In genomic region chr1:241640149-241640866, GRCh38 we compare ENCODE assay signal across 1 cellular context.
TF ChIP-seq lines count a peak whose summit lies in the region.

Gene CHML, minus strand, starts transcription at chr1:241640369. Its CDS starts 4,603 bp downstream, at chr1:241635766.
A gene with protein sequence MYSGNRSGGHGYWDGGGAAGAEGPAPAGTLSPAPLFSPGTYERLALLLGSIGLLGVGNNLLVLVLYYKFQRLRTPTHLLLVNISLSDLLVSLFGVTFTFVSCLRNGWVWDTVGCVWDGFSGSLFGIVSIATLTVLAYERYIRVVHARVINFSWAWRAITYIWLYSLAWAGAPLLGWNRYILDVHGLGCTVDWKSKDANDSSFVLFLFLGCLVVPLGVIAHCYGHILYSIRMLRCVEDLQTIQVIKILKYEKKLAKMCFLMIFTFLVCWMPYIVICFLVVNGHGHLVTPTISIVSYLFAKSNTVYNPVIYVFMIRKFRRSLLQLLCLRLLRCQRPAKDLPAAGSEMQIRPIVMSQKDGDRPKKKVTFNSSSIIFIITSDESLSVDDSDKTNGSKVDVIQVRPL (minus strand): TSS chr1:241640369. CDS start chr1:241640254, 115 bp downstream.

TF ChIP-seq in HepG2, 621 proteins besides CTCF, POLR2A, EP300 and RAD21 (continued from another document and continues in another):
- TF ChIP-seq GABPB1 (CRISPR knock-in tag; IDR thresholded peaks at IDR 0.05) (peak; percentile 84), PCBP2 (optimal IDR thresholded peaks at IDR 0.05; ENCODE audit: low read depth, low read length, poor library complexity, severe bottlenecking) (no peak), SRY (CRISPR knock-in tag; IDR thresholded peaks at IDR 0.05) (no peak), ZNF430 (CRISPR knock-in tag; IDR thresholded peaks at IDR 0.05) (peak; percentile 15; the same call in 1 of the 2 replicates), CAMTA2 (CRISPR knock-in tag; IDR thresholded peaks at IDR 0.05; ENCODE audit: borderline replicate concordance) (no peak), ZNF513 (CRISPR knock-in tag; conservative IDR thresholded peaks at IDR 0.05) (no peak), GLMP (CRISPR knock-in tag; IDR thresholded peaks at IDR 0.05; ENCODE audit: borderline replicate concordance) (no peak), CEBPG (CRISPR knock-in tag; IDR thresholded peaks at IDR 0.05) (no peak), ZNF607 (CRISPR knock-in tag; IDR thresholded peaks at IDR 0.05; ENCODE audit: borderline replicate concordance) (peak; percentile 52; the same call in 1 of the 2 replicates), FOXM1 (CRISPR knock-in tag; IDR thresholded peaks at IDR 0.05) (no peak), HDAC2 (CRISPR knock-in tag; IDR thresholded peaks at IDR 0.05) (no peak), TOE1 (CRISPR knock-in tag; IDR thresholded peaks at IDR 0.05) (no peak), POGK (CRISPR knock-in tag; conservative IDR thresholded peaks at IDR 0.05) (peak; percentile 54; the same call in 1 of the 2 replicates), BRD4 (CRISPR knock-in tag; IDR thresholded peaks at IDR 0.05) (0 out of 2 replicates have a peak, but pooled peaks have one; percentile 20), GPN1 (CRISPR knock-in tag; IDR thresholded peaks at IDR 0.05; ENCODE audit: borderline replicate concordance) (no peak), KDM5B (CRISPR knock-in tag; IDR thresholded peaks at IDR 0.05; ENCODE audit: borderline replicate concordance) (no peak), PHF21A (CRISPR knock-in tag; IDR thresholded peaks at IDR 0.05) (peak; percentile 30; the same call in 1 of the 2 replicates), GZF1 (CRISPR knock-in tag; IDR thresholded peaks at IDR 0.05) (no peak), ZNF615 (CRISPR knock-in tag; IDR thresholded peaks at IDR 0.05; ENCODE audit: borderline replicate concordance) (no peak), ZNF75D (CRISPR knock-in tag; IDR thresholded peaks at IDR 0.05; ENCODE audit: borderline replicate concordance) (no peak), NONO (IDR thresholded peaks at IDR 0.05) (no peak), NONO (CRISPR knock-in tag; conservative IDR thresholded peaks at IDR 0.05) (no peak), ARID3A (IDR thresholded peaks at IDR 0.05; ENCODE audit: low read depth, low read length) (no peak), BORCS8-MEF2B (CRISPR knock-in tag; IDR thresholded peaks at IDR 0.05) (peak; percentile 45; the same call in 1 of the 2 replicates), ATF2 (CRISPR knock-in tag; IDR thresholded peaks at IDR 0.05) (no peak), ZNF766 (CRISPR knock-in tag; IDR thresholded peaks at IDR 0.05; ENCODE audit: borderline replicate concordance) (0 out of 2 replicates have a peak, but pooled peaks have one; percentile 27), THYN1 (CRISPR knock-in tag; IDR thresholded peaks at IDR 0.05; ENCODE audit: borderline replicate concordance, low read depth) (no peak), ERF (CRISPR knock-in tag; IDR thresholded peaks at IDR 0.05) (no peak), HNRNPK (IDR thresholded peaks at IDR 0.05; ENCODE audit: low read depth, low read length, poor library complexity, severe bottlenecking) (no peak), NFE2 (CRISPR knock-in tag; IDR thresholded peaks at IDR 0.05) (no peak), ZSCAN5A (CRISPR knock-in tag; IDR thresholded peaks at IDR 0.05; ENCODE audit: borderline replicate concordance) (peak; percentile 76; the same call in 1 of the 2 replicates), ARNTL (CRISPR knock-in tag; IDR thresholded peaks at IDR 0.05) (no peak), SRSF4 (IDR thresholded peaks at IDR 0.05; ENCODE audit: low read depth, low read length, poor library complexity, severe bottlenecking) (no peak)
- TF ChIP-seq, protein P1, sequence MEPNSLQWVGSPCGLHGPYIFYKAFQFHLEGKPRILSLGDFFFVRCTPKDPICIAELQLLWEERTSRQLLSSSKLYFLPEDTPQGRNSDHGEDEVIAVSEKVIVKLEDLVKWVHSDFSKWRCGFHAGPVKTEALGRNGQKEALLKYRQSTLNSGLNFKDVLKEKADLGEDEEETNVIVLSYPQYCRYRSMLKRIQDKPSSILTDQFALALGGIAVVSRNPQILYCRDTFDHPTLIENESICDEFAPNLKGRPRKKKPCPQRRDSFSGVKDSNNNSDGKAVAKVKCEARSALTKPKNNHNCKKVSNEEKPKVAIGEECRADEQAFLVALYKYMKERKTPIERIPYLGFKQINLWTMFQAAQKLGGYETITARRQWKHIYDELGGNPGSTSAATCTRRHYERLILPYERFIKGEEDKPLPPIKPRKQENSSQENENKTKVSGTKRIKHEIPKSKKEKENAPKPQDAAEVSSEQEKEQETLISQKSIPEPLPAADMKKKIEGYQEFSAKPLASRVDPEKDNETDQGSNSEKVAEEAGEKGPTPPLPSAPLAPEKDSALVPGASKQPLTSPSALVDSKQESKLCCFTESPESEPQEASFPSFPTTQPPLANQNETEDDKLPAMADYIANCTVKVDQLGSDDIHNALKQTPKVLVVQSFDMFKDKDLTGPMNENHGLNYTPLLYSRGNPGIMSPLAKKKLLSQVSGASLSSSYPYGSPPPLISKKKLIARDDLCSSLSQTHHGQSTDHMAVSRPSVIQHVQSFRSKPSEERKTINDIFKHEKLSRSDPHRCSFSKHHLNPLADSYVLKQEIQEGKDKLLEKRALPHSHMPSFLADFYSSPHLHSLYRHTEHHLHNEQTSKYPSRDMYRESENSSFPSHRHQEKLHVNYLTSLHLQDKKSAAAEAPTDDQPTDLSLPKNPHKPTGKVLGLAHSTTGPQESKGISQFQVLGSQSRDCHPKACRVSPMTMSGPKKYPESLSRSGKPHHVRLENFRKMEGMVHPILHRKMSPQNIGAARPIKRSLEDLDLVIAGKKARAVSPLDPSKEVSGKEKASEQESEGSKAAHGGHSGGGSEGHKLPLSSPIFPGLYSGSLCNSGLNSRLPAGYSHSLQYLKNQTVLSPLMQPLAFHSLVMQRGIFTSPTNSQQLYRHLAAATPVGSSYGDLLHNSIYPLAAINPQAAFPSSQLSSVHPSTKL (CRISPR knock-in tag; IDR thresholded peaks at IDR 0.05): peak; percentile 43; the same call in 1 of the 2 replicates
- TF ChIP-seq, protein P2, sequence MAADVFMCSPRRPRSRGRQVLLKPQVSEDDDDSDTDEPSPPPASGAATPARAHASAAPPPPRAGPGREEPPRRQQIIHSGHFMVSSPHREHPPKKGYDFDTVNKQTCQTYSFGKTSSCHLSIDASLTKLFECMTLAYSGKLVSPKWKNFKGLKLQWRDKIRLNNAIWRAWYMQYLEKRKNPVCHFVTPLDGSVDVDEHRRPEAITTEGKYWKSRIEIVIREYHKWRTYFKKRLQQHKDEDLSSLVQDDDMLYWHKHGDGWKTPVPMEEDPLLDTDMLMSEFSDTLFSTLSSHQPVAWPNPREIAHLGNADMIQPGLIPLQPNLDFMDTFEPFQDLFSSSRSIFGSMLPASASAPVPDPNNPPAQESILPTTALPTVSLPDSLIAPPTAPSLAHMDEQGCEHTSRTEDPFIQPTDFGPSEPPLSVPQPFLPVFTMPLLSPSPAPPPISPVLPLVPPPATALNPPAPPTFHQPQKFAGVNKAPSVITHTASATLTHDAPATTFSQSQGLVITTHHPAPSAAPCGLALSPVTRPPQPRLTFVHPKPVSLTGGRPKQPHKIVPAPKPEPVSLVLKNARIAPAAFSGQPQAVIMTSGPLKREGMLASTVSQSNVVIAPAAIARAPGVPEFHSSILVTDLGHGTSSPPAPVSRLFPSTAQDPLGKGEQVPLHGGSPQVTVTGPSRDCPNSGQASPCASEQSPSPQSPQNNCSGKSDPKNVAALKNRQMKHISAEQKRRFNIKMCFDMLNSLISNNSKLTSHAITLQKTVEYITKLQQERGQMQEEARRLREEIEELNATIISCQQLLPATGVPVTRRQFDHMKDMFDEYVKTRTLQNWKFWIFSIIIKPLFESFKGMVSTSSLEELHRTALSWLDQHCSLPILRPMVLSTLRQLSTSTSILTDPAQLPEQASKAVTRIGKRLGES (CRISPR knock-in tag; IDR thresholded peaks at IDR 0.05; ENCODE audit: borderline replicate concordance): no peak
- TF ChIP-seq, protein P3, sequence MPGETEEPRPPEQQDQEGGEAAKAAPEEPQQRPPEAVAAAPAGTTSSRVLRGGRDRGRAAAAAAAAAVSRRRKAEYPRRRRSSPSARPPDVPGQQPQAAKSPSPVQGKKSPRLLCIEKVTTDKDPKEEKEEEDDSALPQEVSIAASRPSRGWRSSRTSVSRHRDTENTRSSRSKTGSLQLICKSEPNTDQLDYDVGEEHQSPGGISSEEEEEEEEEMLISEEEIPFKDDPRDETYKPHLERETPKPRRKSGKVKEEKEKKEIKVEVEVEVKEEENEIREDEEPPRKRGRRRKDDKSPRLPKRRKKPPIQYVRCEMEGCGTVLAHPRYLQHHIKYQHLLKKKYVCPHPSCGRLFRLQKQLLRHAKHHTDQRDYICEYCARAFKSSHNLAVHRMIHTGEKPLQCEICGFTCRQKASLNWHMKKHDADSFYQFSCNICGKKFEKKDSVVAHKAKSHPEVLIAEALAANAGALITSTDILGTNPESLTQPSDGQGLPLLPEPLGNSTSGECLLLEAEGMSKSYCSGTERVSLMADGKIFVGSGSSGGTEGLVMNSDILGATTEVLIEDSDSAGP (CRISPR knock-in tag; IDR thresholded peaks at IDR 0.05; ENCODE audit: borderline replicate concordance): peak; percentile 63
- TF ChIP-seq, protein P4, sequence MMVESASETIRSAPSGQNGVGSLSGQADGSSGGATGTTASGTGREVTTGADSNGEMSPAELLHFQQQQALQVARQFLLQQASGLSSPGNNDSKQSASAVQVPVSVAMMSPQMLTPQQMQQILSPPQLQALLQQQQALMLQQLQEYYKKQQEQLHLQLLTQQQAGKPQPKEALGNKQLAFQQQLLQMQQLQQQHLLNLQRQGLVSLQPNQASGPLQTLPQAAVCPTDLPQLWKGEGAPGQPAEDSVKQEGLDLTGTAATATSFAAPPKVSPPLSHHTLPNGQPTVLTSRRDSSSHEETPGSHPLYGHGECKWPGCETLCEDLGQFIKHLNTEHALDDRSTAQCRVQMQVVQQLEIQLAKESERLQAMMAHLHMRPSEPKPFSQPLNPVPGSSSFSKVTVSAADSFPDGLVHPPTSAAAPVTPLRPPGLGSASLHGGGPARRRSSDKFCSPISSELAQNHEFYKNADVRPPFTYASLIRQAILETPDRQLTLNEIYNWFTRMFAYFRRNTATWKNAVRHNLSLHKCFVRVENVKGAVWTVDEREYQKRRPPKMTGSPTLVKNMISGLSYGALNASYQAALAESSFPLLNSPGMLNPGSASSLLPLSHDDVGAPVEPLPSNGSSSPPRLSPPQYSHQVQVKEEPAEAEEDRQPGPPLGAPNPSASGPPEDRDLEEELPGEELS (CRISPR knock-in tag; IDR thresholded peaks at IDR 0.05): no peak
